Comparison of ENCODE assay signal across 1 cellular context in the genomic region with DNA sequence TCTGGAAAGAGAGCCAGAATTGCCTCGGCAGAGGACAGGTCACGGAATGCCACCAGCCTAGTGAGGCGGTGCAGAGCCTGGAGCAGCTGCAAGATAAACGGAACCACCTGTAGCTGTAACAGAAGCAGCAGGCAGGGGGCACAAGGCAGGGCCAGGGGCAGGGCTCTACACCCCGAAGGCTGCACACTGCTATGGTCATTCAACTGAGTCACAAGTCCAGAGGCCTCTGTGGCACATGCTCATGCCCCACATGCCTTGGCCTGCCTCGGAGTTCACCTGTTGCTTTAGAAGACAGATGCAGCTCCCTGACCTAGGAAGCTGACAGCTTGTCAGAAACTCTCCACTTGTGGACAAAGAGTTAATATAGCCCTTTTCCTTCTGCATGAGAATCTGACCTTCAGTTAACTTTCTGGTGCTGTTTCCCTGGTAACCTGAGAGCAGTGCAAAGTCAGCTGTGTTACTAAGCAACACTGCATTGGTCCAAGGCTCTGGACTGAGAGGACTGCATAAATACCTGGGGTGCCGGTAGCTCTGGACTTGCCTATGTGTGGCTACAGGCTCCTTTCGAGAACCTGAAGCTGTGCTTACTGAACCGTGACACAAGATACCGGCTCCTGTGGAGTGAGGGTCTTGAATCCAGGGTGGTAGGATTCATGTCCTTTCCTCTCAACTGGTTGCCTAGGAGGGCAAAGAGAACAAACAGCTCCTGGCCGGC.
TF ChIP-seq lines count a peak whose summit lies in the region.

No MANE protein-coding gene starts in this region.

TF ChIP-seq in HEK293, 187 proteins besides CTCF, POLR2A, EP300 and RAD21:
- TF ChIP-seq ZNF707 (tag by site-specific recombination; IDR thresholded peaks at IDR 0.05) (no peak), ZBTB44 (tag by site-specific recombination; IDR thresholded peaks at IDR 0.05) (no peak), SALL2 (tag by site-specific recombination; IDR thresholded peaks at IDR 0.05; ENCODE audit: borderline replicate concordance) (no peak), SCRT1 (tag by site-specific recombination; IDR thresholded peaks at IDR 0.05; ENCODE audit: borderline replicate concordance) (peak; percentile 87), ZNF184 (tag by site-specific recombination; IDR thresholded peaks at IDR 0.05) (no peak), ZNF114 (tag by site-specific recombination; IDR thresholded peaks at IDR 0.05) (no peak), SCRT2 (tag by site-specific recombination; IDR thresholded peaks at IDR 0.05) (peak; percentile 98)
